Comparison of ENCODE assay signal across 23 cellular contexts in the genomic region with DNA sequence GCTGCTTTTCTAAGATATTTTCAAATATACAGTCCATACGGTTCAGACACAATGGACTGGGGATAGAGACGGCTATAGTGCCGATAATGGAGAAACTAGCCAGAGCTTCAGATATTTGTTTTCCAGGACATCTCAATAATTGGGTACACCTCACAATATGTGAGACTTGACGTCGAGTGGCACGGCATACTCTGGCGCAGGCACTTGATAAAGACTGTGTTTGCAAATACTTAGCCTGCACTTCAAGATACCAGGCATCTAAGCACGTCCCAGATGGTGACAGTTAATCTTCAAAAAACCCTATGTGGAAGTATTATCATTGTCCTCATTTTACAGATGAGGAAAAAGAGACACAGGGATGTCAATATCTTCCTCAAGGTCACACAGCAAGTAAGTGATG. TPM values are rescaled to one million over a fixed set of nuclear protein-coding genes. Genes with fewer than 3 reads are reported as not detected.
"Had no signal": no experiment of that assay in that cellular context is flagged by ENCODE, and none has a peak within 500 bp of the region (broad histone marks: within the 10 kb centered on the region; RNA-seq: fewer than 3 reads in every experiment).

No MANE protein-coding gene starts in this region.

- H3K9ac ChIP-seq: SK-N-SH had no signal

- H3K9me3 ChIP-seq: ascending aorta, SJSA1, SK-N-SH had no signal

- ATAC-seq: activated CD8-positive, alpha-beta T cell treated with anti-CD3 and anti-CD28 coated beads for 36 hours; activated T-cell treated with anti-CD3 and anti-CD28 coated beads, Interleukin-2, amount 50 U/mL, for 72 hours; activated T-helper 17 cell treated with anti-CD3 and anti-CD28 coated beads, Interleukin-2, amount 50 U/mL, for 72 hours; K562; Panc1 had no signal

- H3K4me3 ChIP-seq: ascending aorta, cardiac muscle cell, K562, SJSA1 had no signal

- H3K4me1 ChIP-seq: ascending aorta, SJSA1 had no signal

- DNase-seq: activated CD4-positive, alpha-beta T cell treated with anti-CD3 and anti-CD28 coated beads, Interleukin-2, amount 10 ng/mL, durations not matched to agents 24 days and 14 days; activated CD4-positive, alpha-beta T cell treated with anti-CD3 and anti-CD28 coated beads, Interleukin-2, amount 50 U/mL, for 4 hours; activated CD8-positive, alpha-beta T cell treated with anti-CD3 and anti-CD28 coated beads for 36 hours; activated effector memory CD4-positive, alpha-beta T cell treated with anti-CD3 and anti-CD28 coated beads, Interleukin-2, amount 50 U/mL, for 16 hours; activated naive CD4-positive, alpha-beta T cell; activated naive CD8-positive, alpha-beta T cell treated with anti-CD3 and anti-CD28 coated beads, Interleukin-2, amount 10 ng/mL, durations not matched to agents 7 days and 5 days; activated T-cell treated with anti-CD3 and anti-CD28 coated beads, Interleukin-2, amount 50 U/mL, for 1 hour; activated T-cell treated with anti-CD3 and anti-CD28 coated beads, Interleukin-2, amount 50 U/mL, for 72 hours; amygdala; NCI-H1105; NCI-H1417 treated with DMSO at 0.1 percent for 48 hours; NCI-H187 treated with DMSO at 0.1 percent for 48 hours; NCI-H2081; NCI-H345; SHP77 treated with DMSO at 0.1 percent for 48 hours; SK-N-SH had no signal

- H3K4me2 ChIP-seq: SK-N-SH had no signal

- H3K36me3 ChIP-seq: ascending aorta, cardiac muscle cell, SJSA1 had no signal

- H3K27ac ChIP-seq: ascending aorta, cardiac muscle cell, SJSA1 had no signal

- H3K27me3 ChIP-seq: ascending aorta, cardiac muscle cell, SJSA1 had no signal

RNA-seq across cellular contexts. Expression of gene SEMA5A, which starts 48.5 kb away (rescaled TPM):
- total RNA-seq: activated CD4-positive, alpha-beta T cell treated with anti-CD3 and anti-CD28 coated beads, Interleukin-2, amount 10 ng/mL, durations not matched to agents 24 days and 14 days; activated CD8-positive, alpha-beta memory T cell treated with anti-CD3 and anti-CD28 coated beads for 36 hours; activated CD8-positive, alpha-beta T cell treated with anti-CD3 and anti-CD28 coated beads for 36 hours; activated T-helper 17 cell treated with anti-CD3 and anti-CD28 coated beads, Interleukin-2, amount 50 U/mL, for 72 hours had no signal
- polyA plus RNA-seq: K562 had no signal
